Comparison of ENCODE assay signal across 12 cellular contexts in the genomic region with DNA sequence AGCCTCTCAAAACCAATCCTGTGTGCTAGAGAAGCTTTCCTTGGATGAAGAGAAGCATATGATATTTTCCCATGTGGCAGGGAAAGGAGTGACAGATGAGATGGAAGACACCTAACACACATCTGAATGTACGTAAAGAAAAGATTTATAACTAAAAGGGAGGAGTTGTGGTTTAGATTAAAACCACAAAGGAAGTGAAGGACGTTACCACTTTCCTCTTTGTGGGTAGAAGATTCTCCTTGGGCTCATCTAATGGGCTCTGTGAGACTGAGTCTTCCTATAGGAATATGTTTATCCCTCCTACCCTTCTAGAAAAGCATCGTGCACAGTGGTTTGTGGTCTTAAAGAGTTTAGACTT. TPM values are rescaled to one million over a fixed set of nuclear protein-coding genes. Genes with fewer than 3 reads are reported as not detected.
DNase-seq lines count a peak whose midpoint lies in the region; ATAC-seq and TF ChIP-seq lines count a peak whose summit lies in the region.
"Had no signal": no experiment of that assay in that cellular context is flagged by ENCODE, and none has a peak within 500 bp of the region (broad histone marks: within the 10 kb centered on the region; RNA-seq: fewer than 3 reads in every experiment).

No MANE protein-coding gene starts in this region.

- peaks cover 26% of the 10 kb centered on the region for H3K4me1 Mint-ChIP-seq in activated CD8-positive, alpha-beta T cell treated with anti-CD3 and anti-CD28 coated beads, Interleukin-2, amount 10 ng/mL, durations not matched to agents 7 days and 5 days (ENCODE audit: low read depth)

- POLR2A ChIA-PET in activated CD8-positive, alpha-beta T cell treated with anti-CD3 and anti-CD28 coated beads, Interleukin-2, amount 10 ng/mL, durations not matched to agents 7 days and 5 days (lab: Charles Lee): no interaction called here

- H3K4me3 ChIP-seq in BLaER1 (no peak overlapping the region), HFF-Myc (replicated peaks; ENCODE audit: low read depth, low read length) (no peak overlapping the region)
- H3K4me3 ChIP-seq: right atrium auricular region had no signal

- no peaks in the 10 kb centered on the region for H3K36me3 ChIP-seq in BLaER1
- H3K36me3 ChIP-seq: right atrium auricular region had no signal

- H3K4me3 Mint-ChIP-seq in activated CD8-positive, alpha-beta T cell treated with anti-CD3 and anti-CD28 coated beads, Interleukin-2, amount 10 ng/mL, durations not matched to agents 7 days and 5 days: no peak overlapping the region
- H3K4me3 Mint-ChIP-seq: H9 had no signal

- peak; percentile 55 for ATAC-seq in activated CD8-positive, alpha-beta T cell treated with anti-CD3 and anti-CD28 coated beads, Interleukin-2, amount 10 ng/mL, durations not matched to agents 7 days and 5 days
- no peak for ATAC-seq in omental fat pad (ENCODE audit: low FRiP score)

- no peaks in the 10 kb centered on the region for H3K9me3 ChIP-seq in BLaER1
- H3K9me3 ChIP-seq: right atrium auricular region had no signal

- H3K27ac ChIP-seq in BLaER1: no peak overlapping the region
- H3K27ac ChIP-seq: right atrium auricular region, VCaP had no signal

- DNase-seq in HFF-Myc (ENCODE audit: extremely low read depth, low read depth): peak; percentile 72
- DNase-seq in activated CD8-positive, alpha-beta T cell treated with anti-CD3 and anti-CD28 coated beads, Interleukin-2, amount 10 ng/mL, durations not matched to agents 7 days and 5 days: no peak
- DNase-seq in iris pigment epithelial cell (ENCODE audit: low read depth): peak; percentile 53
- no peak for DNase-seq in NCI-H1417 treated with DMSO at 0.1 percent for 48 hours (lab: John Stamatoyannopoulos, UW)
- no peak for DNase-seq in inferior parietal cortex (ENCODE audit: extremely low spot score)
- DNase-seq in DMS79 (lab: John Stamatoyannopoulos, UW): no peak
- no peak for DNase-seq in omental fat pad (ENCODE audit: low spot score)
- DNase-seq: H9, NCI-H1436 had no signal

- H4K20me1 ChIP-seq in BLaER1: peaks cover 57% of the 10 kb centered on the region

- peak overlapping the region; percentile 68 for H3K4me2 ChIP-seq in BLaER1

- H3K36me3 Mint-ChIP-seq in activated CD8-positive, alpha-beta T cell treated with anti-CD3 and anti-CD28 coated beads, Interleukin-2, amount 10 ng/mL, durations not matched to agents 7 days and 5 days (ENCODE audit: low read depth): peaks cover 4% of the 10 kb centered on the region

- no peak overlapping the region for H3K27ac Mint-ChIP-seq in activated CD8-positive, alpha-beta T cell treated with anti-CD3 and anti-CD28 coated beads, Interleukin-2, amount 10 ng/mL, durations not matched to agents 7 days and 5 days
- H3K27ac Mint-ChIP-seq: H9 had no signal

- H3K27me3 Mint-ChIP-seq in activated CD8-positive, alpha-beta T cell treated with anti-CD3 and anti-CD28 coated beads, Interleukin-2, amount 10 ng/mL, durations not matched to agents 7 days and 5 days (ENCODE audit: low read depth): peaks cover 19% of the 10 kb centered on the region

- CTCF ChIA-PET in activated CD8-positive, alpha-beta T cell treated with anti-CD3 and anti-CD28 coated beads, Interleukin-2, amount 10 ng/mL, durations not matched to agents 7 days and 5 days (lab: Charles Lee): interaction anchor here (1.4 to 1.5 kb wide), 2 partner anchors 10 to 47 kb away, joined by 4 to 6 read pairs; no protein-coding TSS in a partner anchor

- no peaks in the 10 kb centered on the region for H3K27me3 ChIP-seq in BLaER1
- H3K27me3 ChIP-seq: right atrium auricular region had no signal

- no peak overlapping the region for H3K9ac ChIP-seq in BLaER1

- TF ChIP-seq CTCF in HFF-Myc (IDR thresholded peaks at IDR 0.05; ENCODE audit: low read depth, low read length, missing control alignments): no peak
- no peak for TF ChIP-seq CTCF in omental fat pad (IDR thresholded peaks at IDR 0.05)

- H3K9me3 Mint-ChIP-seq in activated CD8-positive, alpha-beta T cell treated with anti-CD3 and anti-CD28 coated beads, Interleukin-2, amount 10 ng/mL, durations not matched to agents 7 days and 5 days (ENCODE audit: insufficient read depth): no peaks in the 10 kb centered on the region
- H3K9me3 Mint-ChIP-seq: H9 had no signal

- peaks cover 25% of the 10 kb centered on the region for H3K4me1 ChIP-seq in BLaER1

RNA-seq across cellular contexts. Expression of gene BCL9, which starts 38.9 kb away (rescaled TPM):
- 10 to 100 TPM; 20.3 to 23.7 TPM for total RNA-seq in activated CD8-positive, alpha-beta T cell treated with anti-CD3 and anti-CD28 coated beads, Interleukin-2, amount 10 ng/mL, durations not matched to agents 7 days and 5 days
- 10 to 100 TPM in 2 of 4 donors, 1 to 10 TPM in 2; 9.0 to 10.7 (median 9.9) TPM for total RNA-seq in omental fat pad

Comparison
In these comparisons a context has a peak if more than half of its experiments do, and no peak if none do; other contexts are left out.
1. DNase-seq: peak in HFF-Myc (single experiment) and iris pigment epithelial cell (single experiment); none in activated CD8-positive, alpha-beta T cell treated with anti-CD3 and anti-CD28 coated beads, Interleukin-2, amount 10 ng/mL, durations not matched to agents 7 days and 5 days (single experiment), NCI-H1417 treated with DMSO at 0.1 percent for 48 hours (single experiment), inferior parietal cortex (single experiment), DMS79 (single experiment) and omental fat pad (single experiment).